In the genomic region with DNA sequence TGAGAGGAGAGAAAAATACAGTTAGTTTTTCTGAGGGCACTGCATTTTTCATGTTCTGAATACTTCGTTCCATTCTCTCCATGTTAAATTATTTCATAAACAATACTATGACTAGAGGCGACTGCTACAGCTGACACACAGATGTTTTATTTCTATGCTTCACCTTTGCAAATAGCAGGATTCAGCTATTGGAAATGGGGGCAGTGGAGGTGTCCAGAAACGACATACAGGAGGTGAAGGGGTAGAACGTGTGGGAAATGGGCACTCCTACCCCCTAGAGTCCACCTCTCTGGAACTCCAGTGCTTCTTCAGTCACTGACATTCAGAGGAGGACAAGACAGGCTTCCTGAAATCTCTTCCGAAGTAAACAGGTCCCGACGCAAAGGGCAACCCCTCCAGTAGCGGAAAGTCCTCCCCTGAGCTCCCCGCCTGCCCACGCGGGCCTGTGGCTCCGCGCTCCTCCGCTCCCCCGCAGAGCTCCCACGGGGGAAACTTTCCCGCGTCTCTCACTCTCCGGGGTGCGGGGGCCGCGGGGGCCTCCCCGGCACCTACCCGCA, we compare ENCODE assay signal across 8 cellular contexts. TPM values are rescaled to one million over a fixed set of nuclear protein-coding genes. Genes with fewer than 3 reads are reported as not detected.
DNase-seq lines count a peak whose midpoint lies in the region; ATAC-seq and TF ChIP-seq lines count a peak whose summit lies in the region.

No MANE protein-coding gene starts in this region.

- H3K9me2 ChIP-seq in PC-3 (replicated peaks; ENCODE audit: low read length), result no peaks in the 10 kb centered on the region

- peak overlapping the region; percentile 51 for H2BK5ac ChIP-seq in mesenchymal stem cell (ENCODE audit: low read depth, low read length, poor library complexity, severe bottlenecking)

- TF ChIP-seq CTCF in GM06990 (IDR thresholded peaks at IDR 0.05; ENCODE audit: insufficient read depth, low read length, poor library complexity, severe bottlenecking), result no peak
- TF ChIP-seq CTCF in HEK293 (tag by site-specific recombination; IDR thresholded peaks at IDR 0.05), result no peak
- TF ChIP-seq CTCF in PC-3 (conservative IDR thresholded peaks at IDR 0.05; ENCODE audit: low read depth, low read length), result no peak
- TF ChIP-seq CTCF in upper lobe of right lung (IDR thresholded peaks at IDR 0.05), result no peak

- H3K4me1 ChIP-seq in HEK293 (ENCODE audit: control insufficient read depth, insufficient read depth, low read length), result no peaks in the 10 kb centered on the region; the same call in 1 of the 2 replicates
- peaks cover 24% of the 10 kb centered on the region for H3K4me1 ChIP-seq in PC-3 (ENCODE audit: insufficient read depth, low read length)
- H3K4me1 ChIP-seq in mesenchymal stem cell (ENCODE audit: control insufficient read depth, insufficient read depth, low read depth, low read length), result peaks cover 3% of the 10 kb centered on the region
- peaks cover 32% of the 10 kb centered on the region for H3K4me1 ChIP-seq in upper lobe of right lung

- H3K4me2 ChIP-seq in PC-3 (ENCODE audit: low read length), result peak overlapping the region; percentile 88
- peak overlapping the region; percentile 88 for H3K4me2 ChIP-seq in mesenchymal stem cell (ENCODE audit: low read length, poor library complexity, severe bottlenecking)

- H4K91ac ChIP-seq in mesenchymal stem cell (ENCODE audit: low read length), result no peak overlapping the region

- H3K27ac ChIP-seq in HEK293 (ENCODE audit: extremely low read depth, low read depth, low read length), result peak overlapping the region; percentile 90
- H3K27ac ChIP-seq in PC-3 (ENCODE audit: low read length), result peak overlapping the region; percentile 69
- H3K27ac ChIP-seq in mesenchymal stem cell (ENCODE audit: low read length, poor library complexity, severe bottlenecking), result no peak overlapping the region
- peak overlapping the region; percentile 94 for H3K27ac ChIP-seq in upper lobe of right lung

- H3K27me3 ChIP-seq in GM06990 (replicated peaks; ENCODE audit: control insufficient read depth, insufficient read depth, low read length) (no peaks in the 10 kb centered on the region; the same call in 1 of the 2 replicates), PC-3 (ENCODE audit: low read length) (no peaks in the 10 kb centered on the region), mesenchymal stem cell (ENCODE audit: control insufficient read depth in 1 of 2, insufficient read depth in 1 of 2, low read length in 2 of 2) (no peaks in the 10 kb centered on the region), upper lobe of right lung (no peaks in the 10 kb centered on the region)

- H2AFZ ChIP-seq in PC-3 (ENCODE audit: low read length) (peak overlapping the region; percentile 89), mesenchymal stem cell (ENCODE audit: low read depth, low read length) (peak overlapping the region; percentile 83)

- no peaks in the 10 kb centered on the region for H3F3A ChIP-seq in PC-3 (ENCODE audit: low read length, unreplicated experiment)

- peak overlapping the region in 1 of 2 experiments; percentile 93 for H3K23ac ChIP-seq in mesenchymal stem cell (ENCODE audit: low read length in 2 of 2)

- H3K4me3 ChIP-seq in GM06990 (replicated peaks; ENCODE audit: low read depth, low read length), result peak overlapping the region; percentile 65
- H3K4me3 ChIP-seq in HEK293 (ENCODE audit: low read depth, low read length), result peak overlapping the region; percentile 87
- peak overlapping the region; percentile 84 for H3K4me3 ChIP-seq in PC-3 (ENCODE audit: low read length)
- peak overlapping the region; percentile 96 to 100 for H3K4me3 ChIP-seq in mesenchymal stem cell (ENCODE audit: insufficient read depth in 1 of 2, low read depth in 1 of 2, low read length in 2 of 2)
- H3K4me3 ChIP-seq in upper lobe of right lung, result peak overlapping the region; percentile 84

- H3K36me3 ChIP-seq in GM06990 (ENCODE audit: control insufficient read depth, insufficient read depth, low read length) (no peaks in the 10 kb centered on the region), HEK293 (ENCODE audit: control insufficient read depth in 2 of 2, insufficient read depth in 1 of 2, low read length in 2 of 2) (no peaks in the 10 kb centered on the region), PC-3 (ENCODE audit: low read depth, low read length) (no peaks in the 10 kb centered on the region), mesenchymal stem cell (ENCODE audit: control insufficient read depth in 1 of 2, insufficient read depth in 2 of 2, low read depth in 1 of 2, low read length in 2 of 2) (no peaks in the 10 kb centered on the region), upper lobe of right lung (no peaks in the 10 kb centered on the region)

- peaks cover 45% of the 10 kb centered on the region for H3K79me2 ChIP-seq in PC-3 (ENCODE audit: low read length)

- DNase-seq in GM06990 (ENCODE audit: extremely low read depth, insufficient read length), result no peak
- peak; percentile 37 for DNase-seq in PC-3
- peak; percentile 42 for DNase-seq in dermis blood vessel endothelial cell
- peak; percentile 50 for DNase-seq in mesenchymal stem cell
- DNase-seq in upper lobe of right lung, result no peak
- no peak for DNase-seq in AML-193 (lab: John Stamatoyannopoulos, UW)

- H2BK15ac ChIP-seq in mesenchymal stem cell (ENCODE audit: low read depth, poor library complexity, severe bottlenecking), result no peak overlapping the region

- POLR2A ChIA-PET in HEK293 (lab: Yijun Ruan, JAX), result interaction anchor here (1.0 to 1.4 kb wide), 3 partner anchors 24 to 316 kb away, joined by 3 to 12 read pairs (median 3); no protein-coding TSS in a partner anchor
- POLR2A ChIA-PET in PC-3 (lab: Charles Lee; ENCODE audit: unreplicated experiment), result interaction anchor here (0.6 to 0.7 kb wide), 3 partner anchors 73 to 411 kb away, joined by 3 read pairs; no protein-coding TSS in a partner anchor

- TSS peak; percentile 31 for BruUV-seq in PC-3 (replicated peaks; lab: Mats Ljungman, UMichigan)

- under 1% methylated on average over 21 of the region's 24 CpGs for WGBS in mesenchymal stem cell

- ATAC-seq in PC-3 (peak; percentile 30), upper lobe of right lung (peak; percentile 71), GM21786 (IDR thresholded peaks at IDR 0.05; ENCODE audit: unreplicated experiment) (no peak)

- CTCF ChIA-PET in HEK293 (lab: Yijun Ruan, JAX) (interaction anchor here (0.7 to 1.5 kb wide), 2 partner anchors 56 to 128 kb away, joined by 3 to 7 read pairs; no protein-coding TSS in a partner anchor), PC-3 (lab: Charles Lee) (interaction anchor here (0.6 kb wide), 1 partner anchor 18 kb away, joined by 3 read pairs; no protein-coding TSS in a partner anchor)

- H2BK12ac ChIP-seq in mesenchymal stem cell (ENCODE audit: low read length in 2 of 2), result no peak overlapping the region

- no peak overlapping the region for H2AK5ac ChIP-seq in mesenchymal stem cell (ENCODE audit: low read length, severe bottlenecking)

- no peaks in the 10 kb centered on the region for H3K9me3 ChIP-seq in HEK293 (ENCODE audit: control insufficient read depth, insufficient read depth, low read depth, low read length)
- H3K9me3 ChIP-seq in PC-3 (ENCODE audit: low read length), result no peaks in the 10 kb centered on the region
- H3K9me3 ChIP-seq in mesenchymal stem cell (ENCODE audit: control insufficient read depth, low read length), result no peaks in the 10 kb centered on the region
- no peaks in the 10 kb centered on the region for H3K9me3 ChIP-seq in upper lobe of right lung

- no peaks in the 10 kb centered on the region for H4K20me1 ChIP-seq in PC-3 (ENCODE audit: low read length)

- intact Hi-C loops in PC-3 (cut with micrococcal nuclease), result loop anchor here (2.0 to 10.0 kb wide), 5 partner anchors 16 to 404 kb away; no protein-coding TSS in a partner anchor
- intact Hi-C loops in upper lobe of right lung (cut with DNase I), result no loop called here

- H3K18ac ChIP-seq in mesenchymal stem cell (ENCODE audit: low read depth in 1 of 2, low read length in 2 of 2), result peak overlapping the region; percentile 91 to 92

- peak overlapping the region in 1 of 2 experiments; percentile 83 for H3K14ac ChIP-seq in mesenchymal stem cell (ENCODE audit: low read length in 2 of 2)

- H3K4ac ChIP-seq in mesenchymal stem cell (ENCODE audit: low read depth in 1 of 2, low read length in 2 of 2), result no peak overlapping the region

- peak overlapping the region; percentile 70 for H3K9ac ChIP-seq in PC-3 (ENCODE audit: low read length)
- peak overlapping the region; percentile 92 for H3K9ac ChIP-seq in mesenchymal stem cell (ENCODE audit: low read length)

- H4K8ac ChIP-seq in mesenchymal stem cell (ENCODE audit: low read length), result peak overlapping the region; percentile 88

- peaks cover 8% of the 10 kb centered on the region for H3K79me1 ChIP-seq in mesenchymal stem cell (replicated peaks; ENCODE audit: low read length, poor library complexity, severe bottlenecking)

- peak overlapping the region; percentile 34 for H2BK120ac ChIP-seq in mesenchymal stem cell (ENCODE audit: low read depth, low read length)

TF ChIP-seq in HEK293, 187 proteins besides CTCF, POLR2A, EP300 and RAD21 (continues in another document):
- TF ChIP-seq ZNF621 (tag by site-specific recombination; IDR thresholded peaks at IDR 0.05) (no peak), GLIS2 (tag by site-specific recombination; IDR thresholded peaks at IDR 0.05) (peak; percentile 81), GLIS1 (tag by site-specific recombination; IDR thresholded peaks at IDR 0.05) (peak; percentile 92)

RNA-seq across cellular contexts. Expression of gene DPYD, which starts 0.5 kb away (rescaled TPM):
- total RNA-seq in PC-3 (2014; rRNA removed), result 11.7 and 12.8 TPM in 2 replicates
- total RNA-seq in dermis blood vessel endothelial cell, result 21.7 and 30.5 TPM in 2 replicates
- polyA plus RNA-seq in mesenchymal stem cell (2013, experiment 1 of 2), result 4.3 TPM
- 4.2 TPM for polyA plus RNA-seq in mesenchymal stem cell (2013, experiment 2 of 2)
- 82.7 TPM for total RNA-seq in upper lobe of right lung

Comparison
In these comparisons a context has a peak if more than half of its experiments do, and no peak if none do; other contexts are left out.
1. DNase-seq: peak in PC-3 (single experiment), dermis blood vessel endothelial cell (single experiment) and mesenchymal stem cell (single experiment); none in GM06990 (single experiment), upper lobe of right lung (single experiment) and AML-193 (0 of 2).
2. Peak in every context shown above with its lines, with median percentiles within 50 percentile points of each other: H3K4me3 ChIP-seq.